In genomic region chr15:66721501-66721937, GRCh38 we compare ENCODE assay signal across 14 cellular contexts. TPM values are rescaled to one million over a fixed set of nuclear protein-coding genes. Genes with fewer than 3 reads are reported as not detected.
A peak's percentile ranks its signal among the peaks of the same experiment; 100 is the strongest.
DNase-seq lines count a peak whose midpoint lies in the region; ATAC-seq and TF ChIP-seq lines count a peak whose summit lies in the region.
"Had no signal": no experiment of that assay in that cellular context is flagged by ENCODE, and none has a peak within 500 bp of the region (broad histone marks: within the 10 kb centered on the region; RNA-seq: fewer than 3 reads in every experiment).

No MANE protein-coding gene starts in this region.

- no peak overlapping the region for H3K27ac ChIP-seq in HEK293 (ENCODE audit: extremely low read depth, low read depth, low read length)
- no peak overlapping the region for H3K27ac ChIP-seq in brain microvascular endothelial cell
- H3K27ac ChIP-seq in neural progenitor cell = no peak overlapping the region
- H3K27ac ChIP-seq: uterus had no signal

- H3K27me3 ChIP-seq in brain microvascular endothelial cell (replicated peaks) (no peaks in the 10 kb centered on the region), neural progenitor cell (no peaks in the 10 kb centered on the region)
- H3K27me3 ChIP-seq: uterus had no signal

- H3K9me3 Mint-ChIP-seq in T-helper 2 cell treated with Interferon-gamma antibody and Interleukin-4, amounts not matched to agents 5 μg/mL and 100 μg/mL, for 36 hours = no peaks in the 10 kb centered on the region
- no peaks in the 10 kb centered on the region for H3K9me3 Mint-ChIP-seq in neural progenitor cell
- H3K9me3 Mint-ChIP-seq: CD8-positive, alpha-beta memory T cell; naive thymus-derived CD8-positive, alpha-beta T cell had no signal

- H2AFZ ChIP-seq in neural progenitor cell (replicated peaks) = no peak overlapping the region

- no peaks in the 10 kb centered on the region for H3K27me3 Mint-ChIP-seq in T-helper 2 cell treated with Interferon-gamma antibody and Interleukin-4, amounts not matched to agents 5 μg/mL and 100 μg/mL, for 36 hours (ENCODE audit: low read depth)
- no peaks in the 10 kb centered on the region for H3K27me3 Mint-ChIP-seq in neural progenitor cell (ENCODE audit: insufficient read depth, low read depth)

- no peak for ATAC-seq in HG03196 (IDR thresholded peaks at IDR 0.05; ENCODE audit: unreplicated experiment)
- no peak for ATAC-seq in GM21515 (IDR thresholded peaks at IDR 0.05; ENCODE audit: unreplicated experiment)
- ATAC-seq: naive thymus-derived CD8-positive, alpha-beta T cell had no signal

- POLR2A ChIA-PET in HEK293 (lab: Yijun Ruan, JAX) = interaction anchor here (0.8 to 1.2 kb wide), 3 partner anchors 12 to 24 kb away, joined by 3 to 6 read pairs (median 5); no protein-coding TSS in a partner anchor

- no peak overlapping the region for H3K9ac ChIP-seq in neural progenitor cell

- H3K9me3 ChIP-seq in HEK293 (ENCODE audit: control insufficient read depth, insufficient read depth, low read depth, low read length) = no peaks in the 10 kb centered on the region
- no peaks in the 10 kb centered on the region for H3K9me3 ChIP-seq in neural progenitor cell (ENCODE audit: low read depth)
- H3K9me3 ChIP-seq: uterus had no signal

- H3K36me3 ChIP-seq in HEK293 (ENCODE audit: control insufficient read depth in 2 of 2, insufficient read depth in 1 of 2, low read length in 2 of 2) (peaks cover 4 to 100% of the 10 kb centered on the region in 2 experiments; a peak in 2 of 3 replicates), brain microvascular endothelial cell (replicated peaks) (peaks cover 5% of the 10 kb centered on the region), neural progenitor cell (no peaks in the 10 kb centered on the region)
- H3K36me3 ChIP-seq: uterus had no signal

- H4K20me1 ChIP-seq in neural progenitor cell (ENCODE audit: low read depth) = peaks cover 6% of the 10 kb centered on the region

- in situ Hi-C loops in brain microvascular endothelial cell (cut with HindIII; ENCODE audit: low pct_ligation_motif_present, low sequenced_read_pairs) = no loop called here

- H3F3A ChIP-seq in neural progenitor cell (ENCODE audit: low read depth) = peaks cover 2% of the 10 kb centered on the region

- no peak overlapping the region for H3K4me2 ChIP-seq in neural progenitor cell

- H3K4me1 ChIP-seq in HEK293 (ENCODE audit: control insufficient read depth, insufficient read depth, low read length) (no peaks in the 10 kb centered on the region), neural progenitor cell (peaks cover 7% of the 10 kb centered on the region)

- H3K4me1 Mint-ChIP-seq in T-helper 2 cell treated with Interferon-gamma antibody and Interleukin-4, amounts not matched to agents 5 μg/mL and 100 μg/mL, for 36 hours (ENCODE audit: low read depth) = peaks cover 22% of the 10 kb centered on the region
- H3K4me1 Mint-ChIP-seq in neural progenitor cell = peaks cover 19% of the 10 kb centered on the region

- no peak overlapping the region for H3K4me3 ChIP-seq in HEK293 (ENCODE audit: low read depth, low read length)
- H3K4me3 ChIP-seq in brain microvascular endothelial cell (ENCODE audit: low read depth, low read length) = no peak overlapping the region
- no peak overlapping the region for H3K4me3 ChIP-seq in neural progenitor cell
- H3K4me3 ChIP-seq: uterus had no signal

- H3K79me2 ChIP-seq in neural progenitor cell (ENCODE audit: low read depth) = no peaks in the 10 kb centered on the region

- CTCF ChIA-PET in HEK293 (lab: Yijun Ruan, JAX) = interaction anchor here (0.8 to 2.0 kb wide), 6 partner anchors 10 to 103 kb away, joined by 3 to 10 read pairs (median 4); no protein-coding TSS in a partner anchor

- DNase-seq in T-helper 2 cell treated with Interferon-gamma antibody and Interleukin-4, amounts not matched to agents 5 μg/mL and 100 μg/mL, for 36 hours (ENCODE audit: low spot score) = no peak
- DNase-seq in T-helper 2 cell (no peak), brain microvascular endothelial cell (peak; percentile 28), neural progenitor cell (ENCODE audit: low spot score) (no peak), NCI-H1048 (lab: John Stamatoyannopoulos, UW) (no peak)
- DNase-seq: CD8-positive, alpha-beta memory T cell; hippocampal formation; naive thymus-derived CD8-positive, alpha-beta T cell; retina; stimulated activated CD4-positive, alpha-beta T cell treated with anti-CD3 and anti-CD28 coated beads, Interleukin-4, amount 100 ng/mL, for 1 hour; uterus had no signal

- no peaks in the 10 kb centered on the region for H3K36me3 Mint-ChIP-seq in T-helper 2 cell treated with Interferon-gamma antibody and Interleukin-4, amounts not matched to agents 5 μg/mL and 100 μg/mL, for 36 hours (ENCODE audit: low read depth)
- H3K36me3 Mint-ChIP-seq in neural progenitor cell = peaks cover 15% of the 10 kb centered on the region
- H3K36me3 Mint-ChIP-seq: CD8-positive, alpha-beta memory T cell; naive thymus-derived CD8-positive, alpha-beta T cell had no signal

- H3K4me3 Mint-ChIP-seq in T-helper 2 cell treated with Interferon-gamma antibody and Interleukin-4, amounts not matched to agents 5 μg/mL and 100 μg/mL, for 36 hours = no peak overlapping the region
- H3K4me3 Mint-ChIP-seq in neural progenitor cell = peak overlapping the region; percentile 2
- H3K4me3 Mint-ChIP-seq: CD8-positive, alpha-beta memory T cell; naive thymus-derived CD8-positive, alpha-beta T cell had no signal

- TF ChIP-seq CTCF in HEK293 (tag by site-specific recombination; IDR thresholded peaks at IDR 0.05) (no peak), brain microvascular endothelial cell (IDR thresholded peaks at IDR 0.05; ENCODE audit: low read depth, low read length, missing control alignments) (no peak), neural progenitor cell (IDR thresholded peaks at IDR 0.05) (no peak)

- H3K27ac Mint-ChIP-seq in T-helper 2 cell treated with Interferon-gamma antibody and Interleukin-4, amounts not matched to agents 5 μg/mL and 100 μg/mL, for 36 hours = peak overlapping the region; percentile 83
- peak overlapping the region; percentile 2 for H3K27ac Mint-ChIP-seq in neural progenitor cell
- H3K27ac Mint-ChIP-seq: naive thymus-derived CD8-positive, alpha-beta T cell had no signal

TF ChIP-seq in HEK293, 187 proteins besides CTCF, POLR2A, EP300 and RAD21:
- TF ChIP-seq KLF1 (tag by site-specific recombination; IDR thresholded peaks at IDR 0.05) = peak; percentile 65
- TF ChIP-seq SP7 (tag by site-specific recombination; IDR thresholded peaks at IDR 0.05) = 0 out of 2 replicates have a peak, but pooled peaks have one; percentile 23
- peak; percentile 97 for TF ChIP-seq ZNF664 (tag by site-specific recombination; IDR thresholded peaks at IDR 0.05)
- TF ChIP-seq KLF9 (tag by site-specific recombination; IDR thresholded peaks at IDR 0.05; ENCODE audit: low read depth) = peak; percentile 55; the same call in 1 of the 2 replicates
- no peak for TF ChIP-seq BCL11A (tag by site-specific recombination; IDR thresholded peaks at IDR 0.05; ENCODE audit: low read depth)

RNA-seq across cellular contexts. Expression of gene SMAD6, which starts 19.5 kb away (rescaled TPM):
- 3.4 and 9.4 TPM in 2 replicates for total RNA-seq in neural progenitor cell (ENCODE audit: low replicate concordance)
